In genomic region chr10:95792211-95792780, GRCh38 we compare ENCODE assay signal across 12 cellular contexts. TPM values are rescaled to one million over a fixed set of nuclear protein-coding genes. Genes with fewer than 3 reads are reported as not detected.
DNase-seq lines count a peak whose midpoint lies in the region; ATAC-seq and TF ChIP-seq lines count a peak whose summit lies in the region.
"Had no signal": no experiment of that assay in that cellular context is flagged by ENCODE, and none has a peak within 500 bp of the region (broad histone marks: within the 10 kb centered on the region; RNA-seq: fewer than 3 reads in every experiment).

No MANE protein-coding gene starts in this region.

- H3K27ac Mint-ChIP-seq in CD4-positive, alpha-beta T cell = no peak overlapping the region
- H3K27ac Mint-ChIP-seq in mesothelial cell of epicardium = no peak overlapping the region
- H3K27ac Mint-ChIP-seq: activated T-cell treated with anti-CD3 and anti-CD28 coated beads, Interleukin-2, amount 50 U/mL, for 24 hours had no signal

- intact Hi-C loops in esophagus muscularis mucosa (cut with DNase I) (no loop called here), gastrocnemius medialis (cut with DNase I; ENCODE audit: low total_unique reads) (no loop called here)
- intact Hi-C loops in CD4-positive, alpha-beta T cell (cut with DNase I, micrococcal nuclease) = no loop called here

- in situ Hi-C loops in gastrocnemius medialis (cut with MboI; ENCODE audit: low sequenced_read_pairs in 4 of 4) = no loop called here

- CTCF ChIA-PET in CD4-positive, alpha-beta T cell (lab: Charles Lee) = no interaction called here

- POLR2A ChIA-PET in CD4-positive, alpha-beta T cell (lab: Charles Lee) = no interaction called here

- TF ChIP-seq CTCF in esophagus muscularis mucosa (IDR thresholded peaks at IDR 0.05) = no peak
- TF ChIP-seq CTCF in gastrocnemius medialis (IDR thresholded peaks at IDR 0.05 in 4 of 5, conservative IDR thresholded peaks at IDR 0.05 in 1 of 5) = no peak
- no peak for TF ChIP-seq CTCF in CD4-positive, alpha-beta T cell (IDR thresholded peaks at IDR 0.05)
- no peak for TF ChIP-seq CTCF in mesothelial cell of epicardium (IDR thresholded peaks at IDR 0.05; ENCODE audit: unreplicated experiment)

- TF ChIP-seq EP300 in esophagus muscularis mucosa (IDR thresholded peaks at IDR 0.05) = no peak

- H3K4me3 ChIP-seq in GM08714 (ENCODE audit: low read length) (peak overlapping the region; percentile 6; the same call in 1 of the 2 replicates), esophagus muscularis mucosa (no peak overlapping the region), gastrocnemius medialis (no peak overlapping the region)

- H3K27ac ChIP-seq in esophagus muscularis mucosa (replicated peaks in 1 of 4) (peak overlapping the region; percentile 40 to 68 (median 62)), gastrocnemius medialis (peak overlapping the region in 3 of 4 donors; percentile 48 to 60 (median 54))
- no peak overlapping the region for H3K27ac ChIP-seq in CD4-positive, alpha-beta T cell (ENCODE audit: low read depth, low read length)

- 81% methylated on average over 2 of the region's 2 CpGs for WGBS in esophagus muscularis mucosa

- no peaks in the 10 kb centered on the region for H3K4me1 Mint-ChIP-seq in CD4-positive, alpha-beta T cell (ENCODE audit: low read depth)
- H3K4me1 Mint-ChIP-seq in mesothelial cell of epicardium = no peaks in the 10 kb centered on the region

- peaks cover 14 to 55% (median 37%) of the 10 kb centered on the region in 4 donors for H3K4me1 ChIP-seq in esophagus muscularis mucosa
- peaks cover 0 to 3% of the 10 kb centered on the region in 2 donors for H3K4me1 ChIP-seq in gastrocnemius medialis

- no peaks in the 10 kb centered on the region for H3K9me3 Mint-ChIP-seq in CD4-positive, alpha-beta T cell
- H3K9me3 Mint-ChIP-seq in mesothelial cell of epicardium = no peaks in the 10 kb centered on the region
- H3K9me3 Mint-ChIP-seq: activated T-cell treated with anti-CD3 and anti-CD28 coated beads, Interleukin-2, amount 50 U/mL, for 24 hours had no signal

- no peaks in the 10 kb centered on the region for H3K36me3 Mint-ChIP-seq in CD4-positive, alpha-beta T cell (ENCODE audit: low read depth)
- H3K36me3 Mint-ChIP-seq in mesothelial cell of epicardium = no peaks in the 10 kb centered on the region

- no peaks in the 10 kb centered on the region for H3K9me3 ChIP-seq in esophagus muscularis mucosa
- no peaks in the 10 kb centered on the region for H3K9me3 ChIP-seq in gastrocnemius medialis
- no peaks in the 10 kb centered on the region for H3K9me3 ChIP-seq in CD4-positive, alpha-beta T cell (ENCODE audit: control insufficient read depth, low read length)

- H3K4me3 Mint-ChIP-seq in CD4-positive, alpha-beta T cell = no peak overlapping the region
- no peak overlapping the region for H3K4me3 Mint-ChIP-seq in mesothelial cell of epicardium
- H3K4me3 Mint-ChIP-seq: activated T-cell treated with anti-CD3 and anti-CD28 coated beads, Interleukin-2, amount 50 U/mL, for 24 hours had no signal

- no peaks in the 10 kb centered on the region for H3K27me3 ChIP-seq in esophagus muscularis mucosa
- H3K27me3 ChIP-seq in gastrocnemius medialis = no peaks in the 10 kb centered on the region
- no peaks in the 10 kb centered on the region for H3K27me3 ChIP-seq in CD4-positive, alpha-beta T cell (ENCODE audit: control insufficient read depth, insufficient read depth, low read length)

- no peaks in the 10 kb centered on the region for H3K36me3 ChIP-seq in esophagus muscularis mucosa
- no peaks in the 10 kb centered on the region for H3K36me3 ChIP-seq in gastrocnemius medialis

- TF ChIP-seq POLR2A in esophagus muscularis mucosa (IDR thresholded peaks at IDR 0.05; ENCODE audit: low read depth) (no peak), gastrocnemius medialis (IDR thresholded peaks at IDR 0.05) (no peak)

- no peak for ATAC-seq in gastrocnemius medialis
- no peak for ATAC-seq in CD4-positive, alpha-beta T cell (ENCODE audit: poor library complexity)
- ATAC-seq in HG03095 (IDR thresholded peaks at IDR 0.05; ENCODE audit: unreplicated experiment) = no peak

- no peaks in the 10 kb centered on the region for H3K27me3 Mint-ChIP-seq in CD4-positive, alpha-beta T cell
- peaks cover 20% of the 10 kb centered on the region for H3K27me3 Mint-ChIP-seq in mesothelial cell of epicardium (ENCODE audit: low read depth)

- DNase-seq in NOMO-1 treated with DMSO at 0.1 percent for 48 hours (lab: John Stamatoyannopoulos, UW; ENCODE audit: unreplicated experiment) (peak; percentile 63), esophagus muscularis mucosa (ENCODE audit: extremely low spot score) (no peak), gastrocnemius medialis (no peak), mesothelial cell of epicardium (ENCODE audit: low spot score in 2 of 2, unreplicated experiment in 2 of 2) (no peak), D341Med (ENCODE audit: low spot score) (no peak)
- DNase-seq in CD4-positive, alpha-beta T cell = no peak
- DNase-seq: activated T-cell treated with anti-CD3 and anti-CD28 coated beads, Interleukin-2, amount 50 U/mL, for 24 hours; erythroblast; H7; NCI-H2029 had no signal

RNA-seq across cellular contexts. Expression of gene ENTPD1, which starts 36.3 kb away (rescaled TPM):
- total RNA-seq in esophagus muscularis mucosa (10 to 100 TPM; 27.3 to 33.4 (median 31.4) TPM), gastrocnemius medialis (1 to 10 TPM; 1.7 to 6.9 (median 3.8) TPM), mesothelial cell of epicardium (1.1 to 1.5 TPM (median 1.2 TPM) in 3 replicates)
- total RNA-seq in CD4-positive, alpha-beta T cell = under 1 TPM; 0.64 to 0.82 TPM
